In the genomic region with DNA sequence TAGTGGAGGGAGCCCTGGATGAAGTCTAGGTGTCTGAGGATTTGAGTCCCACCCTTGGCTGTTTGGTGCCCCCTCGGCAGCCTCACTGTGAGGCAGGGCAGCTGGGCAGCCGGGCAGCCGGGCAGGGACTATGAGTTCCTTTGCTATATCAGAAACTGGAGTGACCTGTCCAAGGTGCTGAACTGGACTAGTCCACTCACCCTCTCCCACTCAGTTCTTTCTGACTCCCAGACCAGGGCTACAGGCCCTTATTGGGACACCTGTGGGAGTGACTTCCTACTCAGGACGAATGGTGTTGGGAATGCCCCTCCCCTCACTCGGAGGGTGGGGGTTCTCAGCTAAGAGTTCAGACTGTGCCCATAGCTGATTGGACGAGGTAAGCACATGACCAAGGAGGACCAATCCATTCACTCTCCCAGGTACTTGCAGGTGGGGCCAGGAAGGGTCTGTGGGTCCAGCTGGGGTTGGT, we compare ENCODE assay signal across 9 cellular contexts. TPM values are rescaled to one million over a fixed set of nuclear protein-coding genes. Genes with fewer than 3 reads are reported as not detected.
A peak's percentile ranks its signal among the peaks of the same experiment; 100 is the strongest.
DNase-seq lines count a peak whose midpoint lies in the region; ATAC-seq and TF ChIP-seq lines count a peak whose summit lies in the region.
"Had no signal": no experiment of that assay in that cellular context is flagged by ENCODE, and none has a peak within 500 bp of the region (broad histone marks: within the 10 kb centered on the region; RNA-seq: fewer than 3 reads in every experiment).

No MANE protein-coding gene starts in this region.

- no peaks in the 10 kb centered on the region for H3K36me3 ChIP-seq in mesenchymal stem cell (ENCODE audit: control insufficient read depth in 1 of 2, insufficient read depth in 2 of 2, low read depth in 1 of 2, low read length in 2 of 2)

- no peak overlapping the region for H3K14ac ChIP-seq in mesenchymal stem cell (ENCODE audit: low read length in 2 of 2)

- H3K9ac ChIP-seq in mesenchymal stem cell (ENCODE audit: low read length), result no peak overlapping the region

- peaks cover 5% of the 10 kb centered on the region for H3K9me3 ChIP-seq in mesenchymal stem cell (ENCODE audit: control insufficient read depth, low read length)

- H2BK12ac ChIP-seq in mesenchymal stem cell (ENCODE audit: low read length in 2 of 2), result no peak overlapping the region

- no peak overlapping the region for H4K91ac ChIP-seq in mesenchymal stem cell (ENCODE audit: low read length)

- H3K4ac ChIP-seq in mesenchymal stem cell (ENCODE audit: low read depth in 1 of 2, low read length in 2 of 2), result no peak overlapping the region

- TF ChIP-seq CTCF in choroid plexus epithelial cell (conservative IDR thresholded peaks at IDR 0.05; ENCODE audit: low read depth, low read length), result no peak

- no peak overlapping the region for H2AK5ac ChIP-seq in mesenchymal stem cell (ENCODE audit: low read length, severe bottlenecking)

- peaks cover 28 to 48% of the 10 kb centered on the region in 2 experiments for H3K27me3 ChIP-seq in mesenchymal stem cell (ENCODE audit: control insufficient read depth in 1 of 2, insufficient read depth in 1 of 2, low read length in 2 of 2)

- H3K27ac ChIP-seq in mesenchymal stem cell (ENCODE audit: low read length, poor library complexity, severe bottlenecking), result no peak overlapping the region

- no peaks in the 10 kb centered on the region for H3K4me1 ChIP-seq in mesenchymal stem cell (ENCODE audit: control insufficient read depth, insufficient read depth, low read depth, low read length)

- H4K8ac ChIP-seq in mesenchymal stem cell (ENCODE audit: low read length), result no peak overlapping the region

- WGBS in mesenchymal stem cell, result 33% methylated on average over 6 of the region's 6 CpGs

- H2BK5ac ChIP-seq in mesenchymal stem cell (ENCODE audit: low read depth, low read length, poor library complexity, severe bottlenecking), result no peak overlapping the region

- no peak overlapping the region for H2AFZ ChIP-seq in mesenchymal stem cell (ENCODE audit: low read depth, low read length)

- H2BK120ac ChIP-seq in mesenchymal stem cell (ENCODE audit: low read depth, low read length), result no peak overlapping the region

- no peak overlapping the region for H3K4me2 ChIP-seq in mesenchymal stem cell (ENCODE audit: low read length, poor library complexity, severe bottlenecking)

- no peak for ATAC-seq in GM21381 (IDR thresholded peaks at IDR 0.05; ENCODE audit: unreplicated experiment)
- ATAC-seq: T-helper 17 cell had no signal

- no peak overlapping the region for H3K4me3 ChIP-seq in choroid plexus epithelial cell (ENCODE audit: low read depth, low read length)
- H3K4me3 ChIP-seq in mesenchymal stem cell (ENCODE audit: insufficient read depth in 1 of 2, low read depth in 1 of 2, low read length in 2 of 2), result no peak overlapping the region

- H3K18ac ChIP-seq in mesenchymal stem cell (ENCODE audit: low read depth in 1 of 2, low read length in 2 of 2), result no peak overlapping the region

- no peaks in the 10 kb centered on the region for H3K79me1 ChIP-seq in mesenchymal stem cell (replicated peaks; ENCODE audit: low read length, poor library complexity, severe bottlenecking)

- H2BK15ac ChIP-seq in mesenchymal stem cell (ENCODE audit: low read depth, poor library complexity, severe bottlenecking), result no peak overlapping the region

- H3K23ac ChIP-seq in mesenchymal stem cell (ENCODE audit: low read length in 2 of 2), result no peak overlapping the region

- DNase-seq in activated gamma-delta T cell treated with Interleukin-2 at 50 U/mL for 16 hours (peak; percentile 16), activated gamma-delta T cell (lab: John Stamatoyannopoulos, UW) (no peak), OCI-M1 (lab: John Stamatoyannopoulos, UW) (peak; percentile 70), choroid plexus epithelial cell (ENCODE audit: low read depth) (peak; percentile 75), mesenchymal stem cell (peak; percentile 70), GM19240 (ENCODE audit: insufficient read length, low spot score) (no peak), mesenteric fat pad (ENCODE audit: low spot score) (no peak)

RNA-seq across cellular contexts. Expression of gene RAPGEF1, which starts 34.1 kb away (rescaled TPM):
- 27.5 TPM for polyA plus RNA-seq in mesenchymal stem cell (2013, experiment 1 of 2)
- 26.0 TPM for polyA plus RNA-seq in mesenchymal stem cell (2013, experiment 2 of 2)
- 106 TPM for total RNA-seq in mesenteric fat pad

Comparison
In these comparisons a context has a peak if more than half of its experiments do, and no peak if none do; other contexts are left out.
1. DNase-seq: peak in activated gamma-delta T cell treated with Interleukin-2 at 50 U/mL for 16 hours (single experiment), OCI-M1 (single experiment), choroid plexus epithelial cell (single experiment) and mesenchymal stem cell (single experiment); none in activated gamma-delta T cell (single experiment), GM19240 (single experiment) and mesenteric fat pad (single experiment).